ENCODE assay signal across 14 cellular contexts in genomic region chr21:38988211-38989096, GRCh38.
A peak's percentile ranks its signal among the peaks of the same experiment; 100 is the strongest.
DNase-seq lines count a peak whose midpoint lies in the region; ATAC-seq and TF ChIP-seq lines count a peak whose summit lies in the region.
"Had no signal": no experiment of that assay in that cellular context is flagged by ENCODE, and none has a peak within 500 bp of the region (broad histone marks: within the 10 kb centered on the region; RNA-seq: fewer than 3 reads in every experiment).

No MANE protein-coding gene starts in this region.

- H3K9me2 ChIP-seq in OCI-LY1 (ENCODE audit: low read depth, low read length), result no peaks in the 10 kb centered on the region

- no peaks in the 10 kb centered on the region for H3F3A ChIP-seq in OCI-LY1 (ENCODE audit: insufficient read depth, low read length)

- TF ChIP-seq CTCF in OCI-LY1 (IDR thresholded peaks at IDR 0.05; ENCODE audit: low read length), result no peak
- TF ChIP-seq CTCF in thoracic aorta (IDR thresholded peaks at IDR 0.05), result no peak

- peak overlapping the region; percentile 12 for H3K4me3 Mint-ChIP-seq in T-helper 2 cell treated with Interferon-gamma antibody and Interleukin-4, amounts not matched to agents 5 μg/mL and 100 μg/mL, for 36 hours
- H3K4me3 Mint-ChIP-seq: naive thymus-derived CD4-positive, alpha-beta T cell; T-helper 17 cell had no signal

- H3K4me3 ChIP-seq in OCI-LY1 (ENCODE audit: low read depth, low read length, poor library complexity, severe bottlenecking), result no peak overlapping the region
- no peak overlapping the region for H3K4me3 ChIP-seq in thoracic aorta
- H3K4me3 ChIP-seq: K562, upper lobe of left lung had no signal

- H3K9me3 Mint-ChIP-seq in T-helper 2 cell treated with Interferon-gamma antibody and Interleukin-4, amounts not matched to agents 5 μg/mL and 100 μg/mL, for 36 hours, result peaks cover 2% of the 10 kb centered on the region

- peaks cover 37% of the 10 kb centered on the region for H3K4me1 ChIP-seq in OCI-LY1 (ENCODE audit: insufficient read depth, low read length, severe bottlenecking)
- H3K4me1 ChIP-seq in thoracic aorta (ENCODE audit: control insufficient read depth in 1 of 2, low read depth in 2 of 2), result peaks cover 39 to 95% of the 10 kb centered on the region in 2 donors

- no peak for DNase-seq in T-helper 2 cell treated with Interferon-gamma antibody and Interleukin-4, amounts not matched to agents 5 μg/mL and 100 μg/mL, for 36 hours (ENCODE audit: low spot score)
- no peak for DNase-seq in T-helper 2 cell
- DNase-seq in left kidney (ENCODE audit: low read depth, low spot score), result peak; percentile 65
- DNase-seq in thoracic aorta (ENCODE audit: low spot score), result no peak
- DNase-seq in nucleus accumbens (lab: John Stamatoyannopoulos, UW), result no peak
- DNase-seq: activated CD4-positive, alpha-beta T cell treated with anti-CD3 and anti-CD28 coated beads, Interleukin-2, amount 50 U/mL, for 48 hours; effector CD8-positive, alpha-beta T cell; naive thymus-derived CD4-positive, alpha-beta T cell; T-helper 17 cell; upper lobe of left lung had no signal

- H3K27ac ChIP-seq in OCI-LY1 (ENCODE audit: low read depth, low read length, poor library complexity, severe bottlenecking), result no peak overlapping the region
- peak overlapping the region; percentile 54 to 67 for H3K27ac ChIP-seq in thoracic aorta

- H3K9me3 ChIP-seq in OCI-LY1 (ENCODE audit: low read length) (no peaks in the 10 kb centered on the region), thoracic aorta (no peaks in the 10 kb centered on the region)
- H3K9me3 ChIP-seq: upper lobe of left lung had no signal

- no peaks in the 10 kb centered on the region for H3K27me3 Mint-ChIP-seq in T-helper 2 cell treated with Interferon-gamma antibody and Interleukin-4, amounts not matched to agents 5 μg/mL and 100 μg/mL, for 36 hours (ENCODE audit: low read depth)

- no peak overlapping the region for H3K9ac ChIP-seq in OCI-LY1 (ENCODE audit: low read length)

- peaks cover 2% of the 10 kb centered on the region for H3K36me3 Mint-ChIP-seq in T-helper 2 cell treated with Interferon-gamma antibody and Interleukin-4, amounts not matched to agents 5 μg/mL and 100 μg/mL, for 36 hours (ENCODE audit: low read depth)

- ATAC-seq in thoracic aorta (ENCODE audit: insufficient number of reproducible peaks, low FRiP score, low read depth) (no peak), GM18870 (IDR thresholded peaks at IDR 0.05; ENCODE audit: unreplicated experiment) (no peak), HG03039 (IDR thresholded peaks at IDR 0.05; ENCODE audit: unreplicated experiment) (no peak)
- ATAC-seq: K562; naive thymus-derived CD4-positive, alpha-beta T cell; T-helper 17 cell had no signal

- peaks cover 54% of the 10 kb centered on the region for H3K4me1 Mint-ChIP-seq in T-helper 2 cell treated with Interferon-gamma antibody and Interleukin-4, amounts not matched to agents 5 μg/mL and 100 μg/mL, for 36 hours (ENCODE audit: low read depth)

- H2AFZ ChIP-seq in OCI-LY1 (ENCODE audit: low read length), result no peak overlapping the region

- H3K36me3 ChIP-seq in OCI-LY1 (ENCODE audit: insufficient read depth, low read length) (no peaks in the 10 kb centered on the region), thoracic aorta (no peaks in the 10 kb centered on the region)
- H3K36me3 ChIP-seq: upper lobe of left lung had no signal

- no peaks in the 10 kb centered on the region for H3K79me2 ChIP-seq in OCI-LY1 (ENCODE audit: insufficient read depth, low read length)

- no peaks in the 10 kb centered on the region for H4K20me1 ChIP-seq in OCI-LY1 (ENCODE audit: insufficient read depth, low read length)

- H3K27me3 ChIP-seq in OCI-LY1 (ENCODE audit: insufficient read depth, low read length), result no peaks in the 10 kb centered on the region; the same call in 1 of the 2 replicates
- H3K27me3 ChIP-seq in thoracic aorta (replicated peaks; ENCODE audit: insufficient read depth), result no peaks in the 10 kb centered on the region
- H3K27me3 ChIP-seq: upper lobe of left lung had no signal

- no peak overlapping the region for H3K27ac Mint-ChIP-seq in T-helper 2 cell treated with Interferon-gamma antibody and Interleukin-4, amounts not matched to agents 5 μg/mL and 100 μg/mL, for 36 hours
- H3K27ac Mint-ChIP-seq: naive thymus-derived CD4-positive, alpha-beta T cell; T-helper 17 cell had no signal

- H3K4me2 ChIP-seq in OCI-LY1 (ENCODE audit: low read length), result peak overlapping the region; percentile 10; the same call in 1 of the 2 replicates
